ENCODE assay signal across 28 cellular contexts in the genomic region with DNA sequence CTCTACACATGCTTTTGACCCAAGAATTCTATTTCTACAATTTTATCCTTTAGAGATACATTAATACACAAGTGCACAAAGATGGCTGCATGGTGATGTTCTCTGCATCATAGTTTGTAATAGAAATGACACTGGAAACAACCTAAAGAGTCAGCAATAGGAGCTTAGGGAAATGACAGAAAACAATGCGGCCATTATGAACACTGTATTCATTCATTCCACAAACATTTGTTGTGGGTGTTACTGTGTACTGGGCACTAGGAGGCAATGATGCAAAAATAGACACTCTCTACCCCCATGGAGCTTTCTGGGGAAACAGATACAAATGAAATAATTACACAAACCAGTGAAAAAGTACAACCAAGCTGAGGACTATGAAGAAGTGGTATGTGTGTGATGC.
"Had no signal": no experiment of that assay in that cellular context is flagged by ENCODE, and none has a peak within 500 bp of the region (broad histone marks: within the 10 kb centered on the region; RNA-seq: fewer than 3 reads in every experiment).

No MANE protein-coding gene starts in this region.

- DNase-seq: activated B cell treated with CpG ODN at 0.5 μM for 24 hours; activated CD4-positive, alpha-beta T cell treated with anti-CD3 and anti-CD28 coated beads for 48 hours; activated CD4-positive, alpha-beta T cell treated with anti-CD3 and anti-CD28 coated beads, Interleukin-2, amount 50 U/mL, for 1 hour; activated CD4-positive, alpha-beta T cell treated with anti-CD3 and anti-CD28 coated beads, Interleukin-2, amount 50 U/mL, for 48 hours; activated CD8-positive, alpha-beta memory T cell treated with anti-CD3 and anti-CD28 coated beads for 24 hours; activated CD8-positive, alpha-beta T cell treated with anti-CD3 and anti-CD28 coated beads for 36 hours; activated effector memory CD4-positive, alpha-beta T cell treated with Interleukin-2 at 50 U/mL for 16 hours; activated naive CD4-positive, alpha-beta T cell treated with anti-CD3 and anti-CD28 coated beads for 36 hours; activated naive CD8-positive, alpha-beta T cell treated with anti-CD3 and anti-CD28 coated beads for 36 hours; activated naive CD8-positive, alpha-beta T cell treated with anti-CD3 and anti-CD28 coated beads, Interleukin-2, amount 50 U/mL, for 24 hours; activated T-cell treated with anti-CD3 and anti-CD28 coated beads, Interleukin-2, amount 50 U/mL, for 4 hours; adrenal gland; amygdala; aorta; body of pancreas; caudate nucleus; cortex of kidney; dermis blood vessel endothelial cell; effector CD4-positive, alpha-beta T cell; effector memory CD8-positive, alpha-beta T cell; erythroblast; foreskin keratinocyte; head of caudate nucleus; T-helper 17 cell; T1000; WERI-Rb-1 had no signal

- H3K27ac ChIP-seq: adrenal gland, body of pancreas, esophagus muscularis mucosa, foreskin keratinocyte, gastroesophageal sphincter, WERI-Rb-1 had no signal
